Comparison of ENCODE assay signal across 12 cellular contexts in genomic region chr10:24891823-24892222, GRCh38.
DNase-seq lines count a peak whose midpoint lies in the region; ATAC-seq and TF ChIP-seq lines count a peak whose summit lies in the region.
"Had no signal": no experiment of that assay in that cellular context is flagged by ENCODE, and none has a peak within 500 bp of the region (broad histone marks: within the 10 kb centered on the region; RNA-seq: fewer than 3 reads in every experiment).

No MANE protein-coding gene starts in this region.

- no peak overlapping the region for H2AFZ ChIP-seq in ACC112 (ENCODE audit: low read length, unreplicated experiment)

- ATAC-seq in HG02678 (IDR thresholded peaks at IDR 0.05; ENCODE audit: unreplicated experiment), result no peak
- ATAC-seq: activated CD8-positive, alpha-beta T cell treated with anti-CD3 and anti-CD28 coated beads for 36 hours had no signal

- TF ChIP-seq CTCF in HFF-Myc (IDR thresholded peaks at IDR 0.05; ENCODE audit: low read depth, low read length, missing control alignments) (no peak), fibroblast of pulmonary artery (IDR thresholded peaks at IDR 0.05; ENCODE audit: low read length, missing control alignments) (no peak)

- H3K27me3 ChIP-seq in ACC112 (ENCODE audit: insufficient read depth, low read length) (no peaks in the 10 kb centered on the region), SJSA1 (replicated peaks) (no peaks in the 10 kb centered on the region)
- H3K27me3 ChIP-seq: MG63 had no signal

- H3K36me3 ChIP-seq in ACC112 (ENCODE audit: insufficient read depth, low read length) (no peaks in the 10 kb centered on the region), SJSA1 (no peaks in the 10 kb centered on the region)
- H3K36me3 ChIP-seq: MG63 had no signal

- H3K4me3 ChIP-seq in ACC112 (ENCODE audit: low read depth, low read length), result no peak overlapping the region
- no peak overlapping the region for H3K4me3 ChIP-seq in HFF-Myc (replicated peaks; ENCODE audit: low read depth, low read length)
- no peak overlapping the region for H3K4me3 ChIP-seq in SJSA1
- no peak overlapping the region for H3K4me3 ChIP-seq in fibroblast of pulmonary artery (replicated peaks; ENCODE audit: low read depth, low read length)
- H3K4me3 ChIP-seq: MG63 had no signal

- no peaks in the 10 kb centered on the region for H3K9me3 ChIP-seq in SJSA1 (replicated peaks)
- H3K9me3 ChIP-seq: MG63 had no signal

- DNase-seq in HFF-Myc (ENCODE audit: extremely low read depth, low read depth), result peak; percentile 73
- peak in 1 of 2 experiments; percentile 78 for DNase-seq in SJSA1 (ENCODE audit: low read depth in 1 of 2, low spot score in 2 of 2)
- peak; percentile 66 for DNase-seq in fibroblast of pulmonary artery (ENCODE audit: low read depth)
- no peak for DNase-seq in substantia nigra (lab: John Stamatoyannopoulos, UW)
- no peak for DNase-seq in DMS79 treated with DMSO at 0.1 percent for 48 hours (lab: John Stamatoyannopoulos, UW)
- no peak for DNase-seq in DMS79 (lab: John Stamatoyannopoulos, UW)
- DNase-seq: activated CD8-positive, alpha-beta T cell treated with anti-CD3 and anti-CD28 coated beads for 36 hours; effector CD8-positive, alpha-beta T cell; MG63; T1000 had no signal

- H3K4me1 ChIP-seq in ACC112 (ENCODE audit: control insufficient read depth, insufficient read depth, low read length, unreplicated experiment), result peaks cover 61% of the 10 kb centered on the region
- H3K4me1 ChIP-seq in SJSA1 (replicated peaks), result peaks cover 60% of the 10 kb centered on the region

- peaks cover 3% of the 10 kb centered on the region for H3K79me2 ChIP-seq in ACC112 (ENCODE audit: control insufficient read depth, insufficient read depth, low read length, unreplicated experiment)

- H3K27ac ChIP-seq in ACC112 (ENCODE audit: low read depth, low read length) (peak overlapping the region; percentile 77), SJSA1 (peak overlapping the region; percentile 47), substantia nigra (ENCODE audit: low read depth, low read length, poor library complexity, severe bottlenecking) (no peak overlapping the region)

Comparison
In these comparisons a context has a peak if more than half of its experiments do, and no peak if none do; other contexts are left out.
1. DNase-seq: peak in HFF-Myc (single experiment) and fibroblast of pulmonary artery (single experiment); none in substantia nigra (0 of 49), DMS79 treated with DMSO at 0.1 percent for 48 hours (single experiment) and DMS79 (single experiment).